30 cellular contexts compared by ENCODE assay signal in genomic region chr5:123659006-123659405, GRCh38.
"Had no signal": no experiment of that assay in that cellular context is flagged by ENCODE, and none has a peak within 500 bp of the region (broad histone marks: within the 10 kb centered on the region; RNA-seq: fewer than 3 reads in every experiment).

No MANE protein-coding gene starts in this region.

- H3K36me3 ChIP-seq: adrenal gland, neutrophil, ovary, tibial artery had no signal

- ATAC-seq: activated CD8-positive, alpha-beta memory T cell treated with anti-CD3 and anti-CD28 coated beads, Interleukin-2, amount 10 ng/mL, durations not matched to agents 7 days and 5 days; activated CD8-positive, alpha-beta T cell treated with anti-CD3 and anti-CD28 coated beads, Interleukin-2, amount 10 ng/mL, durations not matched to agents 7 days and 5 days; activated T-cell treated with anti-CD3 and anti-CD28 coated beads, Interleukin-2, amount 50 U/mL, for 72 hours; sciatic nerve; stimulated activated effector memory CD8-positive, alpha-beta T cell treated with anti-CD3 and anti-CD28 coated beads, Interleukin-12 subunit alpha, Interleukin-12 subunit beta, amount 100 ng/mL, for 72 hours; stimulated activated naive CD8-positive, alpha-beta T cell treated with anti-CD3 and anti-CD28 coated beads, Interleukin-15, amount 100 ng/mL, for 72 hours had no signal

- H3K9me3 ChIP-seq: adrenal gland, neutrophil, ovary had no signal

- H3K4me3 ChIP-seq: adrenal gland, ovary, tibial artery had no signal

- H3K9me3 Mint-ChIP-seq: activated B cell treated with CpG ODN at 0.5 μM for 24 hours; activated T-cell treated with anti-CD3 and anti-CD28 coated beads, Interleukin-2, amount 50 U/mL, for 72 hours; stimulated activated effector memory CD8-positive, alpha-beta T cell treated with anti-CD3 and anti-CD28 coated beads, Interleukin-12 subunit alpha, Interleukin-12 subunit beta, amount 100 ng/mL, for 72 hours; stimulated activated naive CD8-positive, alpha-beta T cell treated with anti-CD3 and anti-CD28 coated beads, Interleukin-15, amount 100 ng/mL, for 72 hours had no signal

- H3K27ac ChIP-seq: adrenal gland, epithelial cell of prostate, neutrophil, ovary, tibial artery had no signal

- H3K27me3 Mint-ChIP-seq: activated B cell treated with CpG ODN at 0.5 μM for 24 hours, naive B cell, progenitor cell of endocrine pancreas had no signal

- DNase-seq: activated B cell treated with CpG ODN at 0.5 μM for 24 hours; activated CD4-positive, alpha-beta T cell treated with anti-CD3 and anti-CD28 coated beads, Interleukin-2, amount 50 U/mL, for 1 hour; activated CD8-positive, alpha-beta memory T cell treated with anti-CD3 and anti-CD28 coated beads, Interleukin-2, amount 10 ng/mL, durations not matched to agents 7 days and 5 days; activated CD8-positive, alpha-beta T cell treated with anti-CD3 and anti-CD28 coated beads, Interleukin-2, amount 10 ng/mL, durations not matched to agents 7 days and 5 days; activated naive CD4-positive, alpha-beta T cell; activated T-cell treated with anti-CD3 and anti-CD28 coated beads, Interleukin-2, amount 50 U/mL, for 72 hours; adrenal gland; aorta; central memory CD4-positive, alpha-beta T cell; effector CD8-positive, alpha-beta T cell; foreskin fibroblast; head of caudate nucleus; hippocampal formation; kidney; naive B cell; nephron progenitor cell; ovary; retina; small intestine; stimulated activated CD4-positive, alpha-beta T cell treated with anti-CD3 and anti-CD28 coated beads, Interleukin-4, amount 100 ng/mL, for 24 hours; stimulated activated naive CD8-positive, alpha-beta T cell treated with anti-CD3 and anti-CD28 coated beads, Interleukin-15, amount 100 ng/mL, for 72 hours; T-helper 2 cell; tibial artery had no signal

- H3K27ac Mint-ChIP-seq: activated B cell treated with CpG ODN at 0.5 μM for 24 hours; activated CD8-positive, alpha-beta memory T cell treated with anti-CD3 and anti-CD28 coated beads, Interleukin-2, amount 10 ng/mL, durations not matched to agents 7 days and 5 days; activated CD8-positive, alpha-beta T cell treated with anti-CD3 and anti-CD28 coated beads, Interleukin-2, amount 10 ng/mL, durations not matched to agents 7 days and 5 days; activated naive CD8-positive, alpha-beta T cell; activated T-cell treated with anti-CD3 and anti-CD28 coated beads, Interleukin-2, amount 50 U/mL, for 72 hours; mesothelial cell of epicardium; nephron progenitor cell; progenitor cell of endocrine pancreas; stimulated activated effector memory CD8-positive, alpha-beta T cell treated with anti-CD3 and anti-CD28 coated beads, Interleukin-12 subunit alpha, Interleukin-12 subunit beta, amount 100 ng/mL, for 72 hours; stimulated activated naive CD8-positive, alpha-beta T cell treated with anti-CD3 and anti-CD28 coated beads, Interleukin-15, amount 100 ng/mL, for 72 hours had no signal

- H3K36me3 Mint-ChIP-seq: activated CD8-positive, alpha-beta memory T cell treated with anti-CD3 and anti-CD28 coated beads, Interleukin-2, amount 10 ng/mL, durations not matched to agents 7 days and 5 days; activated naive CD8-positive, alpha-beta T cell; naive B cell; stimulated activated effector memory CD8-positive, alpha-beta T cell treated with anti-CD3 and anti-CD28 coated beads, Interleukin-12 subunit alpha, Interleukin-12 subunit beta, amount 100 ng/mL, for 72 hours had no signal

- H3K4me3 Mint-ChIP-seq: activated B cell treated with CpG ODN at 0.5 μM for 24 hours; activated CD8-positive, alpha-beta memory T cell treated with anti-CD3 and anti-CD28 coated beads, Interleukin-2, amount 10 ng/mL, durations not matched to agents 7 days and 5 days; activated CD8-positive, alpha-beta T cell treated with anti-CD3 and anti-CD28 coated beads, Interleukin-2, amount 10 ng/mL, durations not matched to agents 7 days and 5 days; activated naive CD8-positive, alpha-beta T cell; activated T-cell treated with anti-CD3 and anti-CD28 coated beads, Interleukin-2, amount 50 U/mL, for 72 hours; mesothelial cell of epicardium; nephron progenitor cell; stimulated activated effector memory CD8-positive, alpha-beta T cell treated with anti-CD3 and anti-CD28 coated beads, Interleukin-12 subunit alpha, Interleukin-12 subunit beta, amount 100 ng/mL, for 72 hours; stimulated activated naive CD8-positive, alpha-beta T cell treated with anti-CD3 and anti-CD28 coated beads, Interleukin-15, amount 100 ng/mL, for 72 hours had no signal

- H3K27me3 ChIP-seq: adrenal gland, neutrophil, ovary, tibial artery had no signal

- H3K4me1 Mint-ChIP-seq: activated CD8-positive, alpha-beta memory T cell treated with anti-CD3 and anti-CD28 coated beads, Interleukin-2, amount 10 ng/mL, durations not matched to agents 7 days and 5 days; nephron progenitor cell; stimulated activated effector memory CD8-positive, alpha-beta T cell treated with anti-CD3 and anti-CD28 coated beads, Interleukin-12 subunit alpha, Interleukin-12 subunit beta, amount 100 ng/mL, for 72 hours; stimulated activated naive CD8-positive, alpha-beta T cell treated with anti-CD3 and anti-CD28 coated beads, Interleukin-15, amount 100 ng/mL, for 72 hours had no signal

- H3K4me1 ChIP-seq: adrenal gland had no signal
